ENCODE assay signal across 10 cellular contexts in genomic region chr7:114819629-114820362, GRCh38.
DNase-seq lines count a peak whose midpoint lies in the region; ATAC-seq and TF ChIP-seq lines count a peak whose summit lies in the region.
"Had no signal": no experiment of that assay in that cellular context is flagged by ENCODE, and none has a peak within 500 bp of the region (broad histone marks: within the 10 kb centered on the region; RNA-seq: fewer than 3 reads in every experiment).

No MANE protein-coding gene starts in this region.

- no peak overlapping the region for H2AFZ ChIP-seq in smooth muscle cell (ENCODE audit: low read depth)

- peak; percentile 92 for DNase-seq in H4 (ENCODE audit: low spot score)
- DNase-seq in SK-N-MC (ENCODE audit: low read depth, low spot score): peak; percentile 66
- DNase-seq in fibroblast of pulmonary artery (ENCODE audit: low read depth): peak; percentile 98
- no peak for DNase-seq in smooth muscle cell (lab: John Stamatoyannopoulos, UW; ENCODE audit: unreplicated experiment)
- DNase-seq in COR-L47 (lab: John Stamatoyannopoulos, UW): no peak
- no peak for DNase-seq in left lobe of liver (ENCODE audit: low spot score)
- DNase-seq: activated gamma-delta T cell treated with Interleukin-2 at 50 U/mL for 16 hours had no signal

- H3K36me3 ChIP-seq in SK-N-MC (ENCODE audit: insufficient read depth, low read length) (no peaks in the 10 kb centered on the region), smooth muscle cell (ENCODE audit: low read depth) (no peaks in the 10 kb centered on the region)

- H4K20me1 ChIP-seq in smooth muscle cell (ENCODE audit: low read depth): no peaks in the 10 kb centered on the region

- H3K9ac ChIP-seq in SK-N-MC (ENCODE audit: insufficient read length): no peak overlapping the region
- peak overlapping the region; percentile 15 for H3K9ac ChIP-seq in smooth muscle cell (ENCODE audit: low read depth)

- TF ChIP-seq CTCF in fibroblast of pulmonary artery (IDR thresholded peaks at IDR 0.05; ENCODE audit: low read length, missing control alignments) (no peak), smooth muscle cell (IDR thresholded peaks at IDR 0.05; ENCODE audit: borderline replicate concordance, insufficient read depth, poor library complexity, severe bottlenecking) (no peak)

- H3K4me3 ChIP-seq in SK-N-MC (no peak overlapping the region), fibroblast of pulmonary artery (replicated peaks; ENCODE audit: low read depth, low read length) (no peak overlapping the region), smooth muscle cell (no peak overlapping the region)
- H3K4me3 ChIP-seq: GM12878 had no signal

- no peaks in the 10 kb centered on the region for H3K4me1 ChIP-seq in smooth muscle cell (ENCODE audit: low read depth)

- no peak for ATAC-seq in GM18867 (IDR thresholded peaks at IDR 0.05; ENCODE audit: unreplicated experiment)
- no peak for ATAC-seq in GM19035 (IDR thresholded peaks at IDR 0.05; ENCODE audit: unreplicated experiment)
- ATAC-seq in left lobe of liver: no peak
- ATAC-seq: GM12878 had no signal

- H3K4me2 ChIP-seq in smooth muscle cell: peak overlapping the region; percentile 32

- 67% methylated on average over 3 of the region's 3 CpGs for WGBS in smooth muscle cell (ENCODE audit: low lambda C conversion rate)

- H3K27ac ChIP-seq in SK-N-MC: no peak overlapping the region; the same call in 1 of the 2 replicates
- peak overlapping the region; percentile 78 for H3K27ac ChIP-seq in smooth muscle cell (ENCODE audit: low read depth)

- no peaks in the 10 kb centered on the region for H3K79me2 ChIP-seq in smooth muscle cell (ENCODE audit: low read depth)

- H3K27me3 ChIP-seq in smooth muscle cell (ENCODE audit: low read depth): no peaks in the 10 kb centered on the region

- no peaks in the 10 kb centered on the region for H3F3A ChIP-seq in smooth muscle cell (ENCODE audit: low read depth)

- H3K9me3 ChIP-seq in SK-N-MC (ENCODE audit: low read depth, low read length) (no peaks in the 10 kb centered on the region), smooth muscle cell (replicated peaks; ENCODE audit: low read depth) (no peaks in the 10 kb centered on the region)

Comparison
In these comparisons a context has a peak if more than half of its experiments do, and no peak if none do; other contexts are left out.
1. DNase-seq: peak in H4 (single experiment), SK-N-MC (single experiment) and fibroblast of pulmonary artery (single experiment); none in smooth muscle cell (single experiment), COR-L47 (single experiment) and left lobe of liver (single experiment).